ENCODE assay signal across 8 cellular contexts in genomic region chr19:43527860-43528622, GRCh38. TPM values are rescaled to one million over a fixed set of nuclear protein-coding genes. Genes with fewer than 3 reads are reported as not detected.
DNase-seq lines count a peak whose midpoint lies in the region; ATAC-seq and TF ChIP-seq lines count a peak whose summit lies in the region.

No MANE protein-coding gene starts in this region.

- ATAC-seq in GM21619 (IDR thresholded peaks at IDR 0.05; ENCODE audit: unreplicated experiment), result no peak

- H3K36me3 Mint-ChIP-seq in activated naive CD4-positive, alpha-beta T cell treated with anti-CD3 and anti-CD28 coated beads, Interleukin-2, amount 10 ng/mL, durations not matched to agents 7 days and 5 days, result peaks cover 3% of the 10 kb centered on the region

- WGBS in hepatocyte (ENCODE audit: low lambda C conversion rate, missing lambda C conversion rate), result 63% methylated on average over 13 of the region's 13 CpGs

- no peak overlapping the region for H3K4me3 ChIP-seq in SJSA1
- no peak overlapping the region for H3K4me3 ChIP-seq in hepatocyte
- peak overlapping the region; percentile 92 to 94 for H3K4me3 ChIP-seq in tibial artery

- H3K9me3 ChIP-seq in SJSA1 (replicated peaks), result no peaks in the 10 kb centered on the region
- no peaks in the 10 kb centered on the region for H3K9me3 ChIP-seq in hepatocyte (ENCODE audit: low read depth)
- no peaks in the 10 kb centered on the region for H3K9me3 ChIP-seq in tibial artery

- H4K20me1 ChIP-seq in hepatocyte (ENCODE audit: insufficient read depth, poor library complexity, severe bottlenecking), result no peaks in the 10 kb centered on the region

- TF ChIP-seq CTCF in hepatocyte (IDR thresholded peaks at IDR 0.05; ENCODE audit: poor library complexity) (no peak), tibial artery (IDR thresholded peaks at IDR 0.05) (no peak)

- H3K9me2 ChIP-seq in hepatocyte (replicated peaks; ENCODE audit: insufficient read depth), result no peaks in the 10 kb centered on the region

- H3K27ac ChIP-seq in SJSA1, result peak overlapping the region; percentile 55; the same call in 1 of the 2 replicates
- peak overlapping the region; percentile 69 for H3K27ac ChIP-seq in hepatocyte
- peak overlapping the region; percentile 87 to 91 for H3K27ac ChIP-seq in tibial artery

- peak overlapping the region; percentile 49 for H3K27ac Mint-ChIP-seq in activated naive CD4-positive, alpha-beta T cell treated with anti-CD3 and anti-CD28 coated beads, Interleukin-2, amount 10 ng/mL, durations not matched to agents 7 days and 5 days

- H3K27me3 ChIP-seq in SJSA1 (replicated peaks) (no peaks in the 10 kb centered on the region), hepatocyte (no peaks in the 10 kb centered on the region), tibial artery (no peaks in the 10 kb centered on the region)

- H3K4me3 Mint-ChIP-seq in activated naive CD4-positive, alpha-beta T cell treated with anti-CD3 and anti-CD28 coated beads, Interleukin-2, amount 10 ng/mL, durations not matched to agents 7 days and 5 days, result peak overlapping the region; percentile 50

- no peak for DNase-seq in activated naive CD4-positive, alpha-beta T cell treated with anti-CD3 and anti-CD28 coated beads, Interleukin-2, amount 10 ng/mL, durations not matched to agents 7 days and 5 days
- DNase-seq in activated naive CD4-positive, alpha-beta T cell treated with Interleukin-2 at 50 U/mL for 16 hours, result no peak
- DNase-seq in SJSA1 (ENCODE audit: low read depth in 1 of 2, low spot score in 2 of 2), result no peak
- no peak for DNase-seq in hepatocyte (ENCODE audit: low spot score)
- DNase-seq in tibial artery, result peak; percentile 57 to 69
- no peak for DNase-seq in H4 (ENCODE audit: low spot score)
- no peak for DNase-seq in SIG-M5 treated with dmso at 0.1 percent for 504 hours (lab: John Stamatoyannopoulos, UW; ENCODE audit: unreplicated experiment)

- H3K4me1 ChIP-seq in SJSA1 (replicated peaks) (peaks cover 31% of the 10 kb centered on the region), hepatocyte (ENCODE audit: insufficient read depth) (peaks cover 22% of the 10 kb centered on the region), tibial artery (peaks cover 0 to 36% (median 21%) of the 10 kb centered on the region in 4 donors)

- CTCF ChIA-PET in activated naive CD4-positive, alpha-beta T cell treated with anti-CD3 and anti-CD28 coated beads, Interleukin-2, amount 10 ng/mL, durations not matched to agents 7 days and 5 days (lab: Charles Lee), result interaction anchor here (1.1 to 4.6 kb wide), 3 partner anchors 8 to 66 kb away, joined by 5 to 15 read pairs (median 10); no protein-coding TSS in a partner anchor

- no peaks in the 10 kb centered on the region for H3K9me3 Mint-ChIP-seq in activated naive CD4-positive, alpha-beta T cell treated with anti-CD3 and anti-CD28 coated beads, Interleukin-2, amount 10 ng/mL, durations not matched to agents 7 days and 5 days

- H3K27me3 Mint-ChIP-seq in activated naive CD4-positive, alpha-beta T cell treated with anti-CD3 and anti-CD28 coated beads, Interleukin-2, amount 10 ng/mL, durations not matched to agents 7 days and 5 days, result no peaks in the 10 kb centered on the region

- peak overlapping the region; percentile 94 for H2AFZ ChIP-seq in hepatocyte

- H3K36me3 ChIP-seq in SJSA1, result no peaks in the 10 kb centered on the region; the same call in 1 of the 2 replicates
- H3K36me3 ChIP-seq in hepatocyte (replicated peaks; ENCODE audit: insufficient read depth, low read depth), result no peaks in the 10 kb centered on the region
- no peaks in the 10 kb centered on the region for H3K36me3 ChIP-seq in tibial artery

- intact Hi-C loops in tibial artery (cut with DNase I; ENCODE audit: low total_unique reads), result loop anchor here (5.0 kb wide), 1 partner anchor 69 kb away; the partner anchor contains the start of genes IRGQ and ZNF576

- H3K4me1 Mint-ChIP-seq in activated naive CD4-positive, alpha-beta T cell treated with anti-CD3 and anti-CD28 coated beads, Interleukin-2, amount 10 ng/mL, durations not matched to agents 7 days and 5 days, result peaks cover 38% of the 10 kb centered on the region

- peak overlapping the region; percentile 82 for H3K4me2 ChIP-seq in hepatocyte

- H3K79me2 ChIP-seq in hepatocyte, result peaks cover 28% of the 10 kb centered on the region

RNA-seq across cellular contexts. Expression of gene ETHE1, which starts 1.0 kb away (rescaled TPM):
- 23.7 and 30.5 TPM in 2 replicates for total RNA-seq in SJSA1 (2014; rRNA removed; shearing (Covaris generic))
- 42.1 and 49.9 TPM in 2 replicates for total RNA-seq in hepatocyte
- 47.0 and 65.1 TPM in 2 replicates for polyA plus RNA-seq in hepatocyte
- 33.6 and 50.4 TPM in 2 replicates for total RNA-seq in H4 (2014; rRNA removed; shearing (Covaris generic))

RNA-seq across cellular contexts. Expression of gene ZNF575, which starts 4.9 kb away (rescaled TPM):
- 0.09 and 0.42 TPM in 2 replicates for total RNA-seq in SJSA1 (2014; rRNA removed; shearing (Covaris generic))
- total RNA-seq in hepatocyte, result 0.84 TPM in 1 of 2 replicates, not detected in the other
- 3.1 and 6.8 TPM in 2 replicates for polyA plus RNA-seq in hepatocyte
- not detected in 2 replicates for total RNA-seq in H4 (2014; rRNA removed; shearing (Covaris generic))

RNA-seq across cellular contexts. Expression of gene PHLDB3, which starts 23.5 kb away (rescaled TPM):
- 15.1 and 15.8 TPM in 2 replicates for total RNA-seq in SJSA1 (2014; rRNA removed; shearing (Covaris generic))
- total RNA-seq in hepatocyte, result 22.2 and 24.9 TPM in 2 replicates
- polyA plus RNA-seq in hepatocyte, result 23.4 and 29.0 TPM in 2 replicates
- total RNA-seq in H4 (2014; rRNA removed; shearing (Covaris generic)), result 1.3 and 2.1 TPM in 2 replicates

RNA-seq across cellular contexts. Expression of gene XRCC1, which starts 47.3 kb away (rescaled TPM):
- 48.6 and 59.8 TPM in 2 replicates for total RNA-seq in SJSA1 (2014; rRNA removed; shearing (Covaris generic))
- 27.8 and 34.3 TPM in 2 replicates for total RNA-seq in hepatocyte
- polyA plus RNA-seq in hepatocyte, result 27.3 and 27.8 TPM in 2 replicates
- total RNA-seq in H4 (2014; rRNA removed; shearing (Covaris generic)), result 29.2 and 31.0 TPM in 2 replicates

RNA-seq across cellular contexts. Expression of gene PINLYP, which starts 47.6 kb away (rescaled TPM):
- 1.3 TPM in 1 of 2 replicates, not detected in the other for total RNA-seq in SJSA1 (2014; rRNA removed; shearing (Covaris generic))
- 4.7 and 11.4 TPM in 2 replicates for total RNA-seq in hepatocyte
- 4.5 and 4.6 TPM in 2 replicates for polyA plus RNA-seq in hepatocyte
- total RNA-seq in H4 (2014; rRNA removed; shearing (Covaris generic)), result not detected in 2 replicates

Comparison
In these comparisons a context has a peak if more than half of its experiments do, and no peak if none do; other contexts are left out.
1. DNase-seq: peak in tibial artery (2 of 2); none in activated naive CD4-positive, alpha-beta T cell treated with anti-CD3 and anti-CD28 coated beads, Interleukin-2, amount 10 ng/mL, durations not matched to agents 7 days and 5 days (single experiment), activated naive CD4-positive, alpha-beta T cell treated with Interleukin-2 at 50 U/mL for 16 hours (single experiment), SJSA1 (0 of 2), hepatocyte (single experiment), H4 (single experiment) and SIG-M5 treated with dmso at 0.1 percent for 504 hours (single experiment).
2. H3K4me3 ChIP-seq: peak in tibial artery (2 of 2); none in SJSA1 (single experiment) and hepatocyte (single experiment).
3. Peak in every context shown above with its lines, with median percentiles within 50 percentile points of each other: H3K27ac ChIP-seq.